ENCODE assay signal across 2 cellular contexts in the genomic region with DNA sequence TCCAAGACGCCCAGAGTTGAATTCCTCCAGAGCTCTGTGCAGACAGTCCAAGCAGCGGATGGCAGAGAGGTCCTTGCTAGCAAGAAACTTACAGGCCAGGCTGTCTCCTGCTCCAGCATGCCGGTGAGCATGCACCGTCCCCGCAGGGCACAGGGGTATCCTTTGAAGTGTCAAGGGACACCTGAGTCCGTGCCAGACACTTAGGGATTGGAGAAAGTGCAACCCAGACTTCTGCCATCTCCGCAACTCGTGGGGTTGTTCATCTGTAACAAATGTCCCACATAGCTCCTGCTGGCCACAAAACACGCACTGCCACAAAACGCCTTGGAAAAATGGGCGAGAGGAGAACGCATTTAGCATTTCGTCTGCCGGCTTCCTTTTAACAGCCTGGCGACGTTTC.
TF ChIP-seq lines count a peak whose summit lies in the region.

No MANE protein-coding gene starts in this region.

TF ChIP-seq in HCT116, 20 proteins besides CTCF, POLR2A, EP300 and RAD21:
- TF ChIP-seq SRF (IDR thresholded peaks at IDR 0.05; ENCODE audit: low read depth) (no peak), YY1 (IDR thresholded peaks at IDR 0.05; ENCODE audit: extremely low read depth, insufficient replicate concordance, low read depth, low read length) (no peak), JUND (IDR thresholded peaks at IDR 0.05) (no peak), POLR2AphosphoS5 (IDR thresholded peaks at IDR 0.05; ENCODE audit: low read depth, low read length) (no peak)

TF ChIP-seq in K562, 482 proteins besides CTCF, POLR2A, EP300 and RAD21:
- TF ChIP-seq SIRT6 (IDR thresholded peaks at IDR 0.05; ENCODE audit: low read depth, low read length) (no peak), POLR2G (IDR thresholded peaks at IDR 0.05; ENCODE audit: low read depth, low read length) (peak; percentile 29; the same call in 1 of the 2 replicates)
TF ChIP-seq in K562: peak in this region for 1.
